In genomic region chr11:119518746-119519382, GRCh38 we compare ENCODE assay signal across 10 cellular contexts.
DNase-seq lines count a peak whose midpoint lies in the region; ATAC-seq, FAIRE-seq and TF ChIP-seq lines count a peak whose summit lies in the region.
"Had no signal": no experiment of that assay in that cellular context is flagged by ENCODE, and none has a peak within 500 bp of the region (broad histone marks: within the 10 kb centered on the region; RNA-seq: fewer than 3 reads in every experiment).

No MANE protein-coding gene starts in this region.

- no peak overlapping the region for H3K4me3 Mint-ChIP-seq in stimulated activated naive CD8-positive, alpha-beta T cell treated with anti-CD3 and anti-CD28 coated beads, Interleukin-15, amount 100 ng/mL, for 72 hours
- no peak overlapping the region for H3K4me3 Mint-ChIP-seq in CD14-positive monocyte

- intact Hi-C loops in CD14-positive monocyte (cut with micrococcal nuclease), result no loop called here

- no peak for TF ChIP-seq CTCF in fibroblast of pulmonary artery (IDR thresholded peaks at IDR 0.05; ENCODE audit: low read length, missing control alignments)
- TF ChIP-seq CTCF in CD14-positive monocyte (IDR thresholded peaks at IDR 0.05), result no peak

- peaks cover 3 to 5% of the 10 kb centered on the region in 2 donors for H3K36me3 Mint-ChIP-seq in CD14-positive monocyte

- H3K4me1 Mint-ChIP-seq in stimulated activated naive CD8-positive, alpha-beta T cell treated with anti-CD3 and anti-CD28 coated beads, Interleukin-15, amount 100 ng/mL, for 72 hours, result no peaks in the 10 kb centered on the region
- H3K4me1 Mint-ChIP-seq in CD14-positive monocyte, result peaks cover 18% of the 10 kb centered on the region

- H3K4me3 ChIP-seq in fibroblast of pulmonary artery (replicated peaks; ENCODE audit: low read depth, low read length), result no peak overlapping the region
- H3K4me3 ChIP-seq: testis had no signal

- no peak overlapping the region for H3K27ac Mint-ChIP-seq in stimulated activated naive CD8-positive, alpha-beta T cell treated with anti-CD3 and anti-CD28 coated beads, Interleukin-15, amount 100 ng/mL, for 72 hours
- peak overlapping the region in 1 of 7 donors; percentile 69 for H3K27ac Mint-ChIP-seq in CD14-positive monocyte

- H3K9me3 Mint-ChIP-seq in stimulated activated naive CD8-positive, alpha-beta T cell treated with anti-CD3 and anti-CD28 coated beads, Interleukin-15, amount 100 ng/mL, for 72 hours, result no peaks in the 10 kb centered on the region
- no peaks in the 10 kb centered on the region for H3K9me3 Mint-ChIP-seq in CD14-positive monocyte

- peaks cover 45% of the 10 kb centered on the region for H3K27me3 Mint-ChIP-seq in stimulated activated naive CD8-positive, alpha-beta T cell treated with anti-CD3 and anti-CD28 coated beads, Interleukin-15, amount 100 ng/mL, for 72 hours
- H3K27me3 Mint-ChIP-seq in CD14-positive monocyte (ENCODE audit: low read depth in 3 of 3), result peaks cover 4 to 17% (median 4%) of the 10 kb centered on the region in 3 donors

- peak; percentile 20 for DNase-seq in stimulated activated naive CD8-positive, alpha-beta T cell treated with anti-CD3 and anti-CD28 coated beads, Interleukin-15, Interleukin-2, amounts not matched to agents 100 U/mL and 50 U/mL, for 24 hours
- no peak for DNase-seq in stimulated activated naive CD8-positive, alpha-beta T cell treated with anti-CD3 and anti-CD28 coated beads, Interleukin-15, amount 100 ng/mL, for 72 hours
- DNase-seq in RPMI7951 (ENCODE audit: low read depth) (peak; percentile 48), fibroblast of pulmonary artery (ENCODE audit: low read depth) (peak; percentile 53), urothelium cell line (ENCODE audit: low spot score) (peak; percentile 49), CD14-positive monocyte (ENCODE audit: low spot score) (no peak), GM19239 (ENCODE audit: insufficient read length, low spot score) (no peak), NCI-H1048 (lab: John Stamatoyannopoulos, UW) (no peak)
- DNase-seq: testis had no signal

- FAIRE-seq in urothelium cell line (lab: Jason Lieb, UNC) (no peak), GM19239 (lab: Jason Lieb, UNC) (no peak)
- FAIRE-seq: keratinocyte had no signal

- no peak for ATAC-seq in stimulated activated naive CD8-positive, alpha-beta T cell treated with anti-CD3 and anti-CD28 coated beads, Interleukin-15, Interleukin-2, amounts not matched to agents 100 U/mL and 50 U/mL, for 24 hours
- ATAC-seq in stimulated activated naive CD8-positive, alpha-beta T cell treated with anti-CD3 and anti-CD28 coated beads, Interleukin-15, amount 100 ng/mL, for 72 hours, result no peak

Comparison
In these comparisons a context has a peak if more than half of its experiments do, and no peak if none do; other contexts are left out.
1. DNase-seq: peak in stimulated activated naive CD8-positive, alpha-beta T cell treated with anti-CD3 and anti-CD28 coated beads, Interleukin-15, Interleukin-2, amounts not matched to agents 100 U/mL and 50 U/mL, for 24 hours (single experiment), RPMI7951 (single experiment), fibroblast of pulmonary artery (single experiment) and urothelium cell line (single experiment); none in stimulated activated naive CD8-positive, alpha-beta T cell treated with anti-CD3 and anti-CD28 coated beads, Interleukin-15, amount 100 ng/mL, for 72 hours (0 of 2), CD14-positive monocyte (single experiment), GM19239 (single experiment) and NCI-H1048 (single experiment).